1 cellular context compared by ENCODE assay signal in the genomic region with DNA sequence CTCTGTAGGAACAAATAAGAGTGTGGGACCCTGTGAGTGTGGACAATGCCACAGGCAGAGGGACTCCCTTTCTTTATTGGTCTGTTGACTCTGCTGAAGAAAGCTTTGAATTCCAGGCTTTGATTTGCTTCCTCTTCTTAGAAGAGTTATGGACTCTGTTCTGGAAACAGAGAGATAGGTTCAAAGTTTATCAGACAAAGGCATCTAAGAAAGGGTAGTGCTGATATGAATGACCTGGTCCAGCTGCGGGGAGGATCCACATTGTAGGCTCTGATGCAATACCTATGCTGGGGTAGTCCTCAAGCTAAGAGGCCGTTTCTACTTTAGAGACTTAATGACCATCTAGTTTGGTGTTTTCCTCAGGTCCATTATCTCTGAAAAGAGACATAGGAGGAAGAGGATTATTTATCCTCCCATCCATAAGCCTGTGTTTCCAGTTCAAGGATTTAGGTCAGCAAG.
TF ChIP-seq lines count a peak whose summit lies in the region.

No MANE protein-coding gene starts in this region.

TF ChIP-seq in HepG2, 621 proteins besides CTCF, POLR2A, EP300 and RAD21 (continued from another document and continues in another):
- TF ChIP-seq, protein P1, sequence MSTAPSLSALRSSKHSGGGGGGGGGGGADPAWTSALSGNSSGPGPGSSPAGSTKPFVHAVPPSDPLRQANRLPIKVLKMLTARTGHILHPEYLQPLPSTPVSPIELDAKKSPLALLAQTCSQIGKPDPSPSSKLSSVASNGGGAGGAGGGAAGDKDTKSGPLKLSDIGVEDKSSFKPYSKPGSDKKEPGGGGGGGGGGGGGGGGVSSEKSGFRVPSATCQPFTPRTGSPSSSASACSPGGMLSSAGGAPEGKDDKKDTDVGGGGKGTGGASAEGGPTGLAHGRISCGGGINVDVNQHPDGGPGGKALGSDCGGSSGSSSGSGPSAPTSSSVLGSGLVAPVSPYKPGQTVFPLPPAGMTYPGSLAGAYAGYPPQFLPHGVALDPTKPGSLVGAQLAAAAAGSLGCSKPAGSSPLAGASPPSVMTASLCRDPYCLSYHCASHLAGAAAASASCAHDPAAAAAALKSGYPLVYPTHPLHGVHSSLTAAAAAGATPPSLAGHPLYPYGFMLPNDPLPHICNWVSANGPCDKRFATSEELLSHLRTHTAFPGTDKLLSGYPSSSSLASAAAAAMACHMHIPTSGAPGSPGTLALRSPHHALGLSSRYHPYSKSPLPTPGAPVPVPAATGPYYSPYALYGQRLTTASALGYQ (CRISPR knock-in tag; IDR thresholded peaks at IDR 0.05): no peak
- TF ChIP-seq SETDB1 (CRISPR knock-in tag; IDR thresholded peaks at IDR 0.05; ENCODE audit: borderline replicate concordance) (no peak), RFX5 (IDR thresholded peaks at IDR 0.05; ENCODE audit: low read depth, low read length) (no peak), EED (CRISPR knock-in tag; IDR thresholded peaks at IDR 0.05) (no peak), ZNF7 (CRISPR knock-in tag; IDR thresholded peaks at IDR 0.05) (no peak), ZSCAN29 (CRISPR knock-in tag; conservative IDR thresholded peaks at IDR 0.05) (no peak), ZNF570 (CRISPR knock-in tag; IDR thresholded peaks at IDR 0.05; ENCODE audit: borderline replicate concordance) (no peak), SP1 (IDR thresholded peaks at IDR 0.05) (no peak), SP1 (CRISPR knock-in tag; IDR thresholded peaks at IDR 0.05) (no peak), ATF7 (IDR thresholded peaks at IDR 0.05) (no peak), ATF7 (CRISPR knock-in tag; IDR thresholded peaks at IDR 0.05) (peak; percentile 44; the same call in 1 of the 2 replicates), SMAD9 (CRISPR knock-in tag; IDR thresholded peaks at IDR 0.05) (no peak), GABPB1 (CRISPR knock-in tag; IDR thresholded peaks at IDR 0.05) (no peak), PPARG (CRISPR knock-in tag; conservative IDR thresholded peaks at IDR 0.05) (peak; percentile 64; the same call in 1 of the 2 replicates), ATF1 (CRISPR knock-in tag; IDR thresholded peaks at IDR 0.05) (peak; percentile 23; the same call in 1 of the 2 replicates), RBFOX2 (IDR thresholded peaks at IDR 0.05; ENCODE audit: low read depth, low read length) (no peak), MYC (CRISPR knock-in tag; IDR thresholded peaks at IDR 0.05; ENCODE audit: borderline replicate concordance) (no peak), CCAR2 (optimal IDR thresholded peaks at IDR 0.05; ENCODE audit: low read depth, low read length) (no peak), HMGA1 (CRISPR knock-in tag; conservative IDR thresholded peaks at IDR 0.05) (no peak), ZFY (CRISPR knock-in tag; IDR thresholded peaks at IDR 0.05) (no peak), NR2F2 (IDR thresholded peaks at IDR 0.05; ENCODE audit: borderline replicate concordance, low read depth) (peak; percentile 83), FOXO1 (CRISPR knock-in tag; IDR thresholded peaks at IDR 0.05) (peak; percentile 25; the same call in 1 of the 2 replicates), WIZ (CRISPR knock-in tag; IDR thresholded peaks at IDR 0.05) (no peak), ZNF780A (CRISPR knock-in tag; IDR thresholded peaks at IDR 0.05) (no peak), ZNF317 (CRISPR knock-in tag; IDR thresholded peaks at IDR 0.05) (no peak), ARNTL (CRISPR knock-in tag; IDR thresholded peaks at IDR 0.05) (no peak), ZNF788 (CRISPR knock-in tag; IDR thresholded peaks at IDR 0.05; ENCODE audit: borderline replicate concordance) (no peak), SP4 (CRISPR knock-in tag; IDR thresholded peaks at IDR 0.05) (no peak), SRSF9 (IDR thresholded peaks at IDR 0.05; ENCODE audit: borderline replicate concordance, insufficient read depth, low read depth, low read length, poor library complexity, severe bottlenecking) (no peak), ZNF776 (CRISPR knock-in tag; IDR thresholded peaks at IDR 0.05) (no peak), ZKSCAN5 (CRISPR knock-in tag; IDR thresholded peaks at IDR 0.05) (no peak), ARNT (IDR thresholded peaks at IDR 0.05) (no peak), ZNF431 (CRISPR knock-in tag; IDR thresholded peaks at IDR 0.05; ENCODE audit: borderline replicate concordance, low read depth) (no peak), HNRNPLL (IDR thresholded peaks at IDR 0.05; ENCODE audit: low read depth, low read length, poor library complexity, severe bottlenecking) (no peak), ZMAT3 (CRISPR knock-in tag; conservative IDR thresholded peaks at IDR 0.05) (no peak), HIVEP1 (CRISPR knock-in tag; IDR thresholded peaks at IDR 0.05) (no peak), PHF5A (CRISPR knock-in tag; IDR thresholded peaks at IDR 0.05; ENCODE audit: low read depth, unreplicated experiment) (no peak), ZNF496 (CRISPR knock-in tag; IDR thresholded peaks at IDR 0.05; ENCODE audit: insufficient replicate concordance) (no peak), STAG1 (CRISPR knock-in tag; IDR thresholded peaks at IDR 0.05) (no peak), TARDBP (CRISPR knock-in tag; IDR thresholded peaks at IDR 0.05) (peak; percentile 74; the same call in 1 of the 2 replicates)
- TF ChIP-seq, protein P2, sequence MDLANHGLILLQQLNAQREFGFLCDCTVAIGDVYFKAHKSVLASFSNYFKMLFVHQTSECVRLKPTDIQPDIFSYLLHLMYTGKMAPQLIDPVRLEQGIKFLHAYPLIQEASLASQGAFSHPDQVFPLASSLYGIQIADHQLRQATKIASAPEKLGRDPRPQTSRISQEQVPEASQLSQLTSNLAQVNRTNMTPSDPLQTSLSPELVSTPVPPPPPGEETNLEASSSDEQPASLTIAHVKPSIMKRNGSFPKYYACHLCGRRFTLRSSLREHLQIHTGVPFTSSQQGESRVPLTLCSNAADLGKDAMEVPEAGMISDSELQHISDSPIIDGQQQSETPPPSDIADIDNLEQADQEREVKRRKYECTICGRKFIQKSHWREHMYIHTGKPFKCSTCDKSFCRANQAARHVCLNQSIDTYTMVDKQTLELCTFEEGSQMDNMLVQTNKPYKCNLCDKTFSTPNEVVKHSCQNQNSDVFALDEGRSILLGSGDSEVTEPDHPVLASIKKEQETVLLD (CRISPR knock-in tag; IDR thresholded peaks at IDR 0.05; ENCODE audit: low read depth): no peak
- TF ChIP-seq, protein P3, sequence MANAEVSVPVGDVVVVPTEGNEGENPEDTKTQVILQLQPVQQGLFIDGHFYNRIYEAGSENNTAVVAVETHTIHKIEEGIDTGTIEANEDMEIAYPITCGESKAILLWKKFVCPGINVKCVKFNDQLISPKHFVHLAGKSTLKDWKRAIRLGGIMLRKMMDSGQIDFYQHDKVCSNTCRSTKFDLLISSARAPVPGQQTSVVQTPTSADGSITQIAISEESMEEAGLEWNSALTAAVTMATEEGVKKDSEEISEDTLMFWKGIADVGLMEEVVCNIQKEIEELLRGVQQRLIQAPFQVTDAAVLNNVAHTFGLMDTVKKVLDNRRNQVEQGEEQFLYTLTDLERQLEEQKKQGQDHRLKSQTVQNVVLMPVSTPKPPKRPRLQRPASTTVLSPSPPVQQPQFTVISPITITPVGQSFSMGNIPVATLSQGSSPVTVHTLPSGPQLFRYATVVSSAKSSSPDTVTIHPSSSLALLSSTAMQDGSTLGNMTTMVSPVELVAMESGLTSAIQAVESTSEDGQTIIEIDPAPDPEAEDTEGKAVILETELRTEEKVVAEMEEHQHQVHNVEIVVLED (CRISPR knock-in tag; IDR thresholded peaks at IDR 0.05; ENCODE audit: borderline replicate concordance): peak; percentile 16; the same call in 1 of the 2 replicates
- TF ChIP-seq, protein P4, sequence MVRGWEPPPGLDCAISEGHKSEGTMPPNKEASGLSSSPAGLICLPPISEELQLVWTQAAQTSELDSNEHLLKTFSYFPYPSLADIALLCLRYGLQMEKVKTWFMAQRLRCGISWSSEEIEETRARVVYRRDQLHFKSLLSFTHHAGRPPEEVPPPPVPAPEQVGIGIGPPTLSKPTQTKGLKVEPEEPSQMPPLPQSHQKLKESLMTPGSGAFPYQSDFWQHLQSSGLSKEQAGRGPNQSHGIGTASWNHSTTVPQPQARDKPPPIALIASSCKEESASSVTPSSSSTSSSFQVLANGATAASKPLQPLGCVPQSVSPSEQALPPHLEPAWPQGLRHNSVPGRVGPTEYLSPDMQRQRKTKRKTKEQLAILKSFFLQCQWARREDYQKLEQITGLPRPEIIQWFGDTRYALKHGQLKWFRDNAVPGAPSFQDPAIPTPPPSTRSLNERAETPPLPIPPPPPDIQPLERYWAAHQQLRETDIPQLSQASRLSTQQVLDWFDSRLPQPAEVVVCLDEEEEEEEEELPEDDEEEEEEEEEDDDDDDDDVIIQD (CRISPR knock-in tag; IDR thresholded peaks at IDR 0.05; ENCODE audit: low read depth): 0 out of 2 replicates have a peak, but pooled peaks have one; percentile 23
- TF ChIP-seq, protein P5, sequence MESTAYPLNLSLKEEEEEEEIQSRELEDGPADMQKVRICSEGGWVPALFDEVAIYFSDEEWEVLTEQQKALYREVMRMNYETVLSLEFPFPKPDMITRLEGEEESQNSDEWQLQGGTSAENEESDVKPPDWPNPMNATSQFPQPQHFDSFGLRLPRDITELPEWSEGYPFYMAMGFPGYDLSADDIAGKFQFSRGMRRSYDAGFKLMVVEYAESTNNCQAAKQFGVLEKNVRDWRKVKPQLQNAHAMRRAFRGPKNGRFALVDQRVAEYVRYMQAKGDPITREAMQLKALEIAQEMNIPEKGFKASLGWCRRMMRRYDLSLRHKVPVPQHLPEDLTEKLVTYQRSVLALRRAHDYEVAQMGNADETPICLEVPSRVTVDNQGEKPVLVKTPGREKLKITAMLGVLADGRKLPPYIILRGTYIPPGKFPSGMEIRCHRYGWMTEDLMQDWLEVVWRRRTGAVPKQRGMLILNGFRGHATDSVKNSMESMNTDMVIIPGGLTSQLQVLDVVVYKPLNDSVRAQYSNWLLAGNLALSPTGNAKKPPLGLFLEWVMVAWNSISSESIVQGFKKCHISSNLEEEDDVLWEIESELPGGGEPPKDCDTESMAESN (CRISPR knock-in tag; conservative IDR thresholded peaks at IDR 0.05): no peak
- TF ChIP-seq, protein P6, sequence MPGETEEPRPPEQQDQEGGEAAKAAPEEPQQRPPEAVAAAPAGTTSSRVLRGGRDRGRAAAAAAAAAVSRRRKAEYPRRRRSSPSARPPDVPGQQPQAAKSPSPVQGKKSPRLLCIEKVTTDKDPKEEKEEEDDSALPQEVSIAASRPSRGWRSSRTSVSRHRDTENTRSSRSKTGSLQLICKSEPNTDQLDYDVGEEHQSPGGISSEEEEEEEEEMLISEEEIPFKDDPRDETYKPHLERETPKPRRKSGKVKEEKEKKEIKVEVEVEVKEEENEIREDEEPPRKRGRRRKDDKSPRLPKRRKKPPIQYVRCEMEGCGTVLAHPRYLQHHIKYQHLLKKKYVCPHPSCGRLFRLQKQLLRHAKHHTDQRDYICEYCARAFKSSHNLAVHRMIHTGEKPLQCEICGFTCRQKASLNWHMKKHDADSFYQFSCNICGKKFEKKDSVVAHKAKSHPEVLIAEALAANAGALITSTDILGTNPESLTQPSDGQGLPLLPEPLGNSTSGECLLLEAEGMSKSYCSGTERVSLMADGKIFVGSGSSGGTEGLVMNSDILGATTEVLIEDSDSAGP (CRISPR knock-in tag; IDR thresholded peaks at IDR 0.05; ENCODE audit: borderline replicate concordance): no peak
- TF ChIP-seq, protein P7, sequence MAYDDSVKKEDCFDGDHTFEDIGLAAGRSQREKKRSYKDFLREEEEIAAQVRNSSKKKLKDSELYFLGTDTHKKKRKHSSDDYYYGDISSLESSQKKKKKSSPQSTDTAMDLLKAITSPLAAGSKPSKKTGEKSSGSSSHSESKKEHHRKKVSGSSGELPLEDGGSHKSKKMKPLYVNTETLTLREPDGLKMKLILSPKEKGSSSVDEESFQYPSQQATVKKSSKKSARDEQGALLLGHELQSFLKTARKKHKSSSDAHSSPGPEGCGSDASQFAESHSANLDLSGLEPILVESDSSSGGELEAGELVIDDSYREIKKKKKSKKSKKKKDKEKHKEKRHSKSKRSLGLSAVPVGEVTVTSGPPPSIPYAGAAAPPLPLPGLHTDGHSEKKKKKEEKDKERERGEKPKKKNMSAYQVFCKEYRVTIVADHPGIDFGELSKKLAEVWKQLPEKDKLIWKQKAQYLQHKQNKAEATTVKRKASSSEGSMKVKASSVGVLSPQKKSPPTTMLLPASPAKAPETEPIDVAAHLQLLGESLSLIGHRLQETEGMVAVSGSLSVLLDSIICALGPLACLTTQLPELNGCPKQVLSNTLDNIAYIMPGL (CRISPR knock-in tag; IDR thresholded peaks at IDR 0.05; ENCODE audit: borderline replicate concordance in 1 of 2, low read depth in 1 of 2): no peak
- TF ChIP-seq, protein P8, sequence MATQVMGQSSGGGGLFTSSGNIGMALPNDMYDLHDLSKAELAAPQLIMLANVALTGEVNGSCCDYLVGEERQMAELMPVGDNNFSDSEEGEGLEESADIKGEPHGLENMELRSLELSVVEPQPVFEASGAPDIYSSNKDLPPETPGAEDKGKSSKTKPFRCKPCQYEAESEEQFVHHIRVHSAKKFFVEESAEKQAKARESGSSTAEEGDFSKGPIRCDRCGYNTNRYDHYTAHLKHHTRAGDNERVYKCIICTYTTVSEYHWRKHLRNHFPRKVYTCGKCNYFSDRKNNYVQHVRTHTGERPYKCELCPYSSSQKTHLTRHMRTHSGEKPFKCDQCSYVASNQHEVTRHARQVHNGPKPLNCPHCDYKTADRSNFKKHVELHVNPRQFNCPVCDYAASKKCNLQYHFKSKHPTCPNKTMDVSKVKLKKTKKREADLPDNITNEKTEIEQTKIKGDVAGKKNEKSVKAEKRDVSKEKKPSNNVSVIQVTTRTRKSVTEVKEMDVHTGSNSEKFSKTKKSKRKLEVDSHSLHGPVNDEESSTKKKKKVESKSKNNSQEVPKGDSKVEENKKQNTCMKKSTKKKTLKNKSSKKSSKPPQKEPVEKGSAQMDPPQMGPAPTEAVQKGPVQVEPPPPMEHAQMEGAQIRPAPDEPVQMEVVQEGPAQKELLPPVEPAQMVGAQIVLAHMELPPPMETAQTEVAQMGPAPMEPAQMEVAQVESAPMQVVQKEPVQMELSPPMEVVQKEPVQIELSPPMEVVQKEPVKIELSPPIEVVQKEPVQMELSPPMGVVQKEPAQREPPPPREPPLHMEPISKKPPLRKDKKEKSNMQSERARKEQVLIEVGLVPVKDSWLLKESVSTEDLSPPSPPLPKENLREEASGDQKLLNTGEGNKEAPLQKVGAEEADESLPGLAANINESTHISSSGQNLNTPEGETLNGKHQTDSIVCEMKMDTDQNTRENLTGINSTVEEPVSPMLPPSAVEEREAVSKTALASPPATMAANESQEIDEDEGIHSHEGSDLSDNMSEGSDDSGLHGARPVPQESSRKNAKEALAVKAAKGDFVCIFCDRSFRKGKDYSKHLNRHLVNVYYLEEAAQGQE (IDR thresholded peaks at IDR 0.05; ENCODE audit: borderline replicate concordance in 1 of 2, low read depth in 1 of 2, low read length in 2 of 2): no peak
- TF ChIP-seq, protein P9, sequence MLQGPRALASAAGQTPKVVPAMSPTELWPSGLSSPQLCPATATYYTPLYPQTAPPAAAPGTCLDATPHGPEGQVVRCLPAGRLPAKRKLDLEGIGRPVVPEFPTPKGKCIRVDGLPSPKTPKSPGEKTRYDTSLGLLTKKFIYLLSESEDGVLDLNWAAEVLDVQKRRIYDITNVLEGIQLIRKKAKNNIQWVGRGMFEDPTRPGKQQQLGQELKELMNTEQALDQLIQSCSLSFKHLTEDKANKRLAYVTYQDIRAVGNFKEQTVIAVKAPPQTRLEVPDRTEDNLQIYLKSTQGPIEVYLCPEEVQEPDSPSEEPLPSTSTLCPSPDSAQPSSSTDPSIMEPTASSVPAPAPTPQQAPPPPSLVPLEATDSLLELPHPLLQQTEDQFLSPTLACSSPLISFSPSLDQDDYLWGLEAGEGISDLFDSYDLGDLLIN (CRISPR knock-in tag; IDR thresholded peaks at IDR 0.05; ENCODE audit: borderline replicate concordance): no peak
